31 cellular contexts compared by ENCODE assay signal in the genomic region with DNA sequence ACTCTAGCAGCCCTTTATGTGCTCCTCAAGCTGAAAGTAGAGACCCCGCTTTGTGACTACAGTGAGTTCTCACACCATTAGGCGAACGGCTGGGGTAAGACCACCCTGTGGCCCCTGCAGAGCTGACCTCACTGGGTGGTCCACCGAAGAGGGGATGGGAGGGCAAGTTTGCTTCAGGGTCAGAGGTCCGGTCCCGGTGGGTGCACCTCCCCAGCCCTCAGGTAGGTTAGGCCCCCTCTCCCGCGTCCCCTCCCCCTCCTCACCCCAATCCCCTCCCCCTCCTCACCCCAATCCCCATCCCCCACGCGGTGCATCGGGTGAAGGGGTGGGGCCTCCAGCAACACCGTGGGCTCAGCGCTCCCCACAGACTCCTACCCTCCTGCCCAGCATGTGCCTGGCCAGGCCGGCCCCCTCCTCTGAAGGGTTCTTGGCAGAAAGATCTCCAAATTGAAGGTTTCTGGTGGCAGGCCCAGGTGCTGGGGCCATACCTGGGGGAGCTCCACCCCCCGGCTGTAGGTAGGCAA. TPM values are rescaled to one million over a fixed set of nuclear protein-coding genes. Genes with fewer than 3 reads are reported as not detected.
"Had no signal": no experiment of that assay in that cellular context is flagged by ENCODE, and none has a peak within 500 bp of the region (broad histone marks: within the 10 kb centered on the region; RNA-seq: fewer than 3 reads in every experiment).

No MANE protein-coding gene starts in this region.

- DNase-seq: activated CD4-positive, alpha-beta T cell treated with anti-CD3 and anti-CD28 coated beads, Interleukin-2, amount 10 ng/mL, durations not matched to agents 24 days and 14 days; activated CD4-positive, alpha-beta T cell treated with anti-CD3 and anti-CD28 coated beads, Interleukin-2, amount 50 U/mL, for 4 hours; activated CD8-positive, alpha-beta T cell treated with anti-CD3 and anti-CD28 coated beads for 36 hours; activated effector memory CD4-positive, alpha-beta T cell treated with anti-CD3 and anti-CD28 coated beads, Interleukin-2, amount 50 U/mL, for 16 hours; activated naive CD4-positive, alpha-beta T cell; activated naive CD4-positive, alpha-beta T cell treated with anti-CD3 and anti-CD28 coated beads, Interleukin-2, amount 50 U/mL, for 16 hours; activated naive CD8-positive, alpha-beta T cell treated with anti-CD3 and anti-CD28 coated beads for 36 hours; activated T-cell treated with anti-CD3 and anti-CD28 coated beads, Interleukin-2, amount 50 U/mL, for 1 hour; activated T-cell treated with anti-CD3 and anti-CD28 coated beads, Interleukin-2, amount 50 U/mL, for 72 hours; amniotic stem cell; aorta; brain microvascular endothelial cell; central memory CD4-positive, alpha-beta T cell; Kasumi-1; MG63; NCI-H1048; NCI-H1105 treated with DMSO at 0.1 percent for 48 hours; NCI-H1436; NCI-H1694; NCI-H1930; NCI-H2081 treated with DMSO at 0.1 percent for 48 hours; NCI-H345; NCI-H524 treated with DMSO at 0.1 percent for 48 hours; PC-9; SIG-M5; SW 1271; T-helper 1 cell; T-helper 2 cell; T-helper 9 cell had no signal

- H3K9me3 ChIP-seq: MG63 had no signal

- H3K36me3 ChIP-seq: MG63 had no signal

- H3K27me3 ChIP-seq: brain microvascular endothelial cell, MG63 had no signal

- H3K4me2 ChIP-seq: PC-9 had no signal

- H3K27ac ChIP-seq: brain microvascular endothelial cell, PC-9, RWPE1, VCaP had no signal

- H3K4me3 ChIP-seq: MG63, PC-9 had no signal

RNA-seq across cellular contexts. Expression of a gene that starts 15.8 kb away (rescaled TPM):
- polyA plus RNA-seq: aorta had no signal
